Comparison of ENCODE assay signal across 30 cellular contexts in genomic region chr16:8914098-8914497, GRCh38. TPM values are rescaled to one million over a fixed set of nuclear protein-coding genes. Genes with fewer than 3 reads are reported as not detected.
DNase-seq lines count a peak whose midpoint lies in the region; ATAC-seq, FAIRE-seq and TF ChIP-seq lines count a peak whose summit lies in the region.
"Had no signal": no experiment of that assay in that cellular context is flagged by ENCODE, and none has a peak within 500 bp of the region (broad histone marks: within the 10 kb centered on the region; RNA-seq: fewer than 3 reads in every experiment).

No MANE protein-coding gene starts in this region.

- H3K36me3 ChIP-seq in HepG2 (replicated peaks in 1 of 2; ENCODE audit: control insufficient read depth in 1 of 2, insufficient read depth in 2 of 2, low read length in 2 of 2) = peaks cover 66 to 98% of the 10 kb centered on the region in 2 experiments
- peaks cover 5 to 94% (median 22%) of the 10 kb centered on the region in 4 donors for H3K36me3 ChIP-seq in right lobe of liver

- TF ChIP-seq RAD21 in HepG2 (CRISPR knock-in tag; IDR thresholded peaks at IDR 0.05) = no peak

- no peak for DNase-seq in T-helper 1 cell
- no peak for DNase-seq in HepG2 (ENCODE audit: low spot score)
- DNase-seq in right lobe of liver = no peak
- DNase-seq in type B pancreatic cell (ENCODE audit: extremely low spot score, unreplicated experiment) = no peak
- no peak for DNase-seq in NCI-H2227 treated with DMSO at 0.1 percent for 48 hours (lab: John Stamatoyannopoulos, UW)
- DNase-seq: 8988T, AML-193, C1 segment of cervical spinal cord, DMS53, GF-D8, IMR-90, Karpas-422, MV-4-11, NCI-H1105 treated with DMSO at 0.1 percent for 48 hours, NCI-H2029 treated with DMSO at 0.1 percent for 48 hours, NCI-H345, NCI-H524, NCI-H774, OCI-M1 had no signal

- CTCF ChIA-PET in HepG2 (lab: Yijun Ruan, JAX; ENCODE audit: low intra/inter-chr PET ratio, low total read pairs) = interaction anchor here (0.9 kb wide), 1 partner anchor 95 kb away, joined by 3 read pairs; no protein-coding TSS in a partner anchor

- TF ChIP-seq CTCF in HepG2 (CRISPR knock-in tag; IDR thresholded peaks at IDR 0.05) (no peak), right lobe of liver (IDR thresholded peaks at IDR 0.05) (no peak), type B pancreatic cell (conservative IDR thresholded peaks at IDR 0.05) (no peak)

- no peak for ATAC-seq in HepG2
- ATAC-seq in right lobe of liver = no peak
- ATAC-seq in GM21723 (IDR thresholded peaks at IDR 0.05; ENCODE audit: unreplicated experiment) = no peak
- ATAC-seq: HCT116 had no signal

- no peaks in the 10 kb centered on the region for H3K27me3 ChIP-seq in HepG2 (ENCODE audit: control insufficient read depth in 1 of 2, insufficient read depth in 2 of 2, low read length in 2 of 2)
- H3K27me3 ChIP-seq in right lobe of liver = no peaks in the 10 kb centered on the region
- H3K27me3 ChIP-seq: SJSA1 had no signal

- no peaks in the 10 kb centered on the region for H3K27me3 Mint-ChIP-seq in T-helper 1 cell treated with Interleukin-12 subunit alpha and Interleukin-12 subunit beta and Interleukin-4 antibody, amounts not matched to agents 30 μg/mL and 1 μg/mL, for 36 hours (ENCODE audit: low read depth)
- no peaks in the 10 kb centered on the region for H3K27me3 Mint-ChIP-seq in dendritic cell treated with granulocyte-macrophage colony-stimulating factor and Interleukin-4, amounts not matched to agents 40 ng/mL and 50 ng/mL, for 4 days
- no peaks in the 10 kb centered on the region for H3K27me3 Mint-ChIP-seq in type B pancreatic cell

- TF ChIP-seq POLR2A in HepG2 (IDR thresholded peaks at IDR 0.05; ENCODE audit: insufficient read depth in 1 of 2, low read depth in 2 of 2, low read length in 2 of 2) (no peak), right lobe of liver (IDR thresholded peaks at IDR 0.05) (no peak)

- peak overlapping the region; percentile 31 for H3K27ac Mint-ChIP-seq in T-helper 1 cell treated with Interleukin-12 subunit alpha and Interleukin-12 subunit beta and Interleukin-4 antibody, amounts not matched to agents 30 μg/mL and 1 μg/mL, for 36 hours
- peak overlapping the region; percentile 47 for H3K27ac Mint-ChIP-seq in dendritic cell treated with granulocyte-macrophage colony-stimulating factor and Interleukin-4, amounts not matched to agents 40 ng/mL and 50 ng/mL, for 4 days
- H3K27ac Mint-ChIP-seq in type B pancreatic cell = peak overlapping the region; percentile 53

- no peak overlapping the region for H2AFZ ChIP-seq in HepG2 (ENCODE audit: low read length)

- H3K4me1 ChIP-seq in HepG2 (ENCODE audit: insufficient read depth, low read length) = no peaks in the 10 kb centered on the region
- no peaks in the 10 kb centered on the region for H3K4me1 ChIP-seq in right lobe of liver

- in situ Hi-C loops in HepG2 (cut with HindIII; ENCODE audit: extremely low pct_ligation_motif_present, low pct_unique_long_range_greater_than_20kb) = no loop called here

- FAIRE-seq in HepG2 (lab: Jason Lieb, UNC) = no peak
- FAIRE-seq: D721Med, H1, HTR-8/SVneo, RCC 7860 had no signal

- no peak overlapping the region for H3K4me2 ChIP-seq in HepG2 (ENCODE audit: low read depth, low read length)

- H3K9me3 Mint-ChIP-seq in T-helper 1 cell treated with Interleukin-12 subunit alpha and Interleukin-12 subunit beta and Interleukin-4 antibody, amounts not matched to agents 30 μg/mL and 1 μg/mL, for 36 hours = no peaks in the 10 kb centered on the region
- no peaks in the 10 kb centered on the region for H3K9me3 Mint-ChIP-seq in dendritic cell treated with granulocyte-macrophage colony-stimulating factor and Interleukin-4, amounts not matched to agents 40 ng/mL and 50 ng/mL, for 4 days
- no peaks in the 10 kb centered on the region for H3K9me3 Mint-ChIP-seq in type B pancreatic cell

- intact Hi-C loops in HepG2 (cut with micrococcal nuclease; ENCODE audit: unreplicated experiment) = no loop called here
- intact Hi-C loops in right lobe of liver (cut with DNase I) = no loop called here
- intact Hi-C loops in dendritic cell treated with granulocyte-macrophage colony-stimulating factor and Interleukin-4, amounts not matched to agents 40 ng/mL and 50 ng/mL, for 4 days (cut with micrococcal nuclease) = no loop called here

- whole genome bisulfite sequencing in HepG2 (ENCODE audit: low lambda C conversion rate) = 98% methylated on average over 3 of the region's 3 CpGs
- 92% methylated on average over 2 of the region's 3 CpGs for WGBS in right lobe of liver (ENCODE audit: insufficient coverage, low coverage, low lambda C conversion rate, missing lambda C conversion rate)

- peaks cover 57% of the 10 kb centered on the region for H3K36me3 Mint-ChIP-seq in T-helper 1 cell treated with Interleukin-12 subunit alpha and Interleukin-12 subunit beta and Interleukin-4 antibody, amounts not matched to agents 30 μg/mL and 1 μg/mL, for 36 hours (ENCODE audit: low read depth)
- H3K36me3 Mint-ChIP-seq in dendritic cell treated with granulocyte-macrophage colony-stimulating factor and Interleukin-4, amounts not matched to agents 40 ng/mL and 50 ng/mL, for 4 days (ENCODE audit: low read depth) = peaks cover 100% of the 10 kb centered on the region
- peaks cover 22% of the 10 kb centered on the region for H3K36me3 Mint-ChIP-seq in type B pancreatic cell

- 0 out of 2 replicates have a peak, but pooled peaks cover 5% of the 10 kb centered on the region for H4K20me1 ChIP-seq in HepG2 (ENCODE audit: insufficient read depth, low read length)

- POLR2A ChIA-PET in HepG2 (lab: Yijun Ruan, JAX) = no interaction called here

- no peak overlapping the region for H3K9ac ChIP-seq in HepG2 (ENCODE audit: insufficient read depth, low read depth, low read length)

- H3K4me3 Mint-ChIP-seq in T-helper 1 cell treated with Interleukin-12 subunit alpha and Interleukin-12 subunit beta and Interleukin-4 antibody, amounts not matched to agents 30 μg/mL and 1 μg/mL, for 36 hours = no peak overlapping the region
- H3K4me3 Mint-ChIP-seq in dendritic cell treated with granulocyte-macrophage colony-stimulating factor and Interleukin-4, amounts not matched to agents 40 ng/mL and 50 ng/mL, for 4 days = no peak overlapping the region
- no peak overlapping the region for H3K4me3 Mint-ChIP-seq in type B pancreatic cell

- H3K27ac ChIP-seq in HepG2 (ENCODE audit: extremely low read length, insufficient read depth, low read length) (no peak overlapping the region), right lobe of liver (no peak overlapping the region)
- H3K27ac ChIP-seq: SJSA1 had no signal

- H3K9me3 ChIP-seq in HepG2 (ENCODE audit: low read length) (no peaks in the 10 kb centered on the region), right lobe of liver (no peaks in the 10 kb centered on the region)
- H3K9me3 ChIP-seq: SJSA1 had no signal

- H3K4me3 ChIP-seq in HepG2 (replicated peaks in 1 of 3; ENCODE audit: insufficient read depth in 1 of 3, low read depth in 2 of 3, low read length in 3 of 3) = no peak overlapping the region
- no peak overlapping the region for H3K4me3 ChIP-seq in right lobe of liver
- H3K4me3 ChIP-seq: SJSA1 had no signal

- no TSS peak for BruUV-seq in HepG2 (replicated peaks; lab: Mats Ljungman, UMichigan)

- H3K4me1 Mint-ChIP-seq in T-helper 1 cell treated with Interleukin-12 subunit alpha and Interleukin-12 subunit beta and Interleukin-4 antibody, amounts not matched to agents 30 μg/mL and 1 μg/mL, for 36 hours (ENCODE audit: low read depth) = peaks cover 31% of the 10 kb centered on the region
- peaks cover 17% of the 10 kb centered on the region for H3K4me1 Mint-ChIP-seq in dendritic cell treated with granulocyte-macrophage colony-stimulating factor and Interleukin-4, amounts not matched to agents 40 ng/mL and 50 ng/mL, for 4 days (ENCODE audit: low read depth)
- H3K4me1 Mint-ChIP-seq in type B pancreatic cell (ENCODE audit: unreplicated experiment) = peaks cover 11% of the 10 kb centered on the region

- peaks cover 19% of the 10 kb centered on the region for H3K79me2 ChIP-seq in HepG2 (ENCODE audit: insufficient read depth, low read length)

- TF ChIP-seq EP300 in HepG2 (IDR thresholded peaks at IDR 0.05; ENCODE audit: low read depth in 2 of 2, low read length in 2 of 2) (no peak), HepG2 (CRISPR knock-in tag; IDR thresholded peaks at IDR 0.05; ENCODE audit: borderline replicate concordance) (no peak)

RNA-seq across cellular contexts. Expression of gene LITAFD, which starts 31.9 kb away (rescaled TPM):
- not detected in 2 replicates for total RNA-seq in HepG2 (2016; rRNA removed; fragmentation: Illumina TruSeq; extraction: Trizol)
- not detected in 2 replicates for total RNA-seq in HepG2 (2016; cell fraction: cytosol; rRNA removed; fragmentation: Illumina TruSeq; extraction: Trizol; ENCODE audit: low read depth)
- not detected in 2 replicates for total RNA-seq in HepG2 (2016; cell fraction: insoluble cytoplasmic fraction; rRNA removed; fragmentation: Illumina TruSeq; extraction: Trizol)
- total RNA-seq in HepG2 (2016; cell fraction: membrane; rRNA removed; fragmentation: Illumina TruSeq; extraction: Trizol) = 0.19 TPM in 1 of 2 replicates, not detected in the other
- not detected in 2 replicates for total RNA-seq in HepG2 (2016; cell fraction: nucleus; rRNA removed; fragmentation: Illumina TruSeq; extraction: Trizol)
- 0.14 TPM in 1 of 2 replicates, not detected in the other for polyA plus RNA-seq in HepG2 (2011; rRNA removed)
- polyA plus RNA-seq in HepG2 (2011; cell fraction: cytosol; rRNA removed) = not detected in 2 replicates
- polyA plus RNA-seq in HepG2 (2011; cell fraction: nucleus; rRNA removed) = not detected in 2 replicates
- not detected in 2 replicates for polyA plus RNA-seq in HepG2 (2012)
- not detected in 2 replicates for polyA plus RNA-seq in HepG2 (2016; cell fraction: cytosol; fragmentation: Illumina TruSeq; extraction: Trizol; ENCODE audit: low read depth)
- polyA plus RNA-seq in HepG2 (2016; cell fraction: insoluble cytoplasmic fraction; fragmentation: Illumina TruSeq; extraction: Trizol; ENCODE audit: low read depth) = not detected in 2 replicates
- not detected in 2 replicates for polyA plus RNA-seq in HepG2 (2016; cell fraction: membrane; fragmentation: Illumina TruSeq; extraction: Trizol; ENCODE audit: low read depth)
- not detected in 2 replicates for polyA plus RNA-seq in HepG2 (2016; cell fraction: nucleus; fragmentation: Illumina TruSeq; extraction: Trizol; ENCODE audit: insufficient read depth, low read depth)
- polyA minus RNA-seq in HepG2 (2011; rRNA and poly(A)+ RNA removed; ENCODE audit: low replicate concordance) = 0.12 TPM in 1 of 2 replicates, not detected in the other
- polyA minus RNA-seq in HepG2 (2011; cell fraction: cytosol; rRNA and poly(A)+ RNA removed) = not detected in 2 replicates
- polyA minus RNA-seq in HepG2 (2011; cell fraction: nucleus; rRNA and poly(A)+ RNA removed) = not detected in 2 replicates
- total RNA-seq in right lobe of liver = not detected
- total RNA-seq in type B pancreatic cell (ENCODE audit: low replicate concordance) = not detected in 2 replicates
- total RNA-seq: H1, IMR-90, M059J, SJSA1 had no signal
- polyA plus RNA-seq: AG04450, H1, IMR-90 had no signal

RNA-seq across cellular contexts. Expression of gene CARHSP1, which starts 45.3 kb away (rescaled TPM):
- 345 and 349 TPM in 2 replicates for total RNA-seq in HepG2 (2016; rRNA removed; fragmentation: Illumina TruSeq; extraction: Trizol)
- 202 and 227 TPM in 2 replicates for total RNA-seq in HepG2 (2016; cell fraction: cytosol; rRNA removed; fragmentation: Illumina TruSeq; extraction: Trizol; ENCODE audit: low read depth)
- 351 and 370 TPM in 2 replicates for total RNA-seq in HepG2 (2016; cell fraction: insoluble cytoplasmic fraction; rRNA removed; fragmentation: Illumina TruSeq; extraction: Trizol)
- 185 and 210 TPM in 2 replicates for total RNA-seq in HepG2 (2016; cell fraction: membrane; rRNA removed; fragmentation: Illumina TruSeq; extraction: Trizol)
- total RNA-seq in HepG2 (2016; cell fraction: nucleus; rRNA removed; fragmentation: Illumina TruSeq; extraction: Trizol) = 126 and 138 TPM in 2 replicates
- polyA plus RNA-seq in HepG2 (2011; rRNA removed) = 173 and 193 TPM in 2 replicates
- 139 and 221 TPM in 2 replicates for polyA plus RNA-seq in HepG2 (2011; cell fraction: cytosol; rRNA removed)
- 209 and 223 TPM in 2 replicates for polyA plus RNA-seq in HepG2 (2011; cell fraction: nucleus; rRNA removed)
- 167 and 252 TPM in 2 replicates for polyA plus RNA-seq in HepG2 (2012)
- polyA plus RNA-seq in HepG2 (2016; cell fraction: cytosol; fragmentation: Illumina TruSeq; extraction: Trizol; ENCODE audit: low read depth) = 224 and 244 TPM in 2 replicates
- polyA plus RNA-seq in HepG2 (2016; cell fraction: insoluble cytoplasmic fraction; fragmentation: Illumina TruSeq; extraction: Trizol; ENCODE audit: low read depth) = 425 and 448 TPM in 2 replicates
- 197 and 214 TPM in 2 replicates for polyA plus RNA-seq in HepG2 (2016; cell fraction: membrane; fragmentation: Illumina TruSeq; extraction: Trizol; ENCODE audit: low read depth)
- polyA plus RNA-seq in HepG2 (2016; cell fraction: nucleus; fragmentation: Illumina TruSeq; extraction: Trizol; ENCODE audit: insufficient read depth, low read depth) = 269 and 287 TPM in 2 replicates
- polyA minus RNA-seq in HepG2 (2011; rRNA and poly(A)+ RNA removed; ENCODE audit: low replicate concordance) = 186 and 379 TPM in 2 replicates
- 166 and 175 TPM in 2 replicates for polyA minus RNA-seq in HepG2 (2011; cell fraction: cytosol; rRNA and poly(A)+ RNA removed)
- 55.6 and 67.6 TPM in 2 replicates for polyA minus RNA-seq in HepG2 (2011; cell fraction: nucleus; rRNA and poly(A)+ RNA removed)
- total RNA-seq in right lobe of liver = 100 to 1,000 TPM in 1 of 6 experiments, 10 to 100 TPM in 5; 61.5 to 132 (median 73.1) TPM
- total RNA-seq in type B pancreatic cell (ENCODE audit: low replicate concordance) = 84.6 and 88.0 TPM in 2 replicates

RNA-seq across cellular contexts. Expression of gene USP7, which starts 49.6 kb away (rescaled TPM):
- total RNA-seq in HepG2 (2016; rRNA removed; fragmentation: Illumina TruSeq; extraction: Trizol) (173 and 177 TPM in 2 replicates), right lobe of liver (10 to 100 TPM; 46.8 to 55.8 (median 49.1) TPM), type B pancreatic cell (ENCODE audit: low replicate concordance) (106 and 118 TPM in 2 replicates)
- total RNA-seq in HepG2 (2016; cell fraction: cytosol; rRNA removed; fragmentation: Illumina TruSeq; extraction: Trizol; ENCODE audit: low read depth) = 42.2 and 47.1 TPM in 2 replicates
- total RNA-seq in HepG2 (2016; cell fraction: insoluble cytoplasmic fraction; rRNA removed; fragmentation: Illumina TruSeq; extraction: Trizol) = 166 and 185 TPM in 2 replicates
- 53.5 and 58.7 TPM in 2 replicates for total RNA-seq in HepG2 (2016; cell fraction: membrane; rRNA removed; fragmentation: Illumina TruSeq; extraction: Trizol)
- 231 and 239 TPM in 2 replicates for total RNA-seq in HepG2 (2016; cell fraction: nucleus; rRNA removed; fragmentation: Illumina TruSeq; extraction: Trizol)
- 52.5 and 58.4 TPM in 2 replicates for polyA plus RNA-seq in HepG2 (2011; rRNA removed)
- polyA plus RNA-seq in HepG2 (2011; cell fraction: cytosol; rRNA removed) = 16.6 and 26.6 TPM in 2 replicates
- polyA plus RNA-seq in HepG2 (2011; cell fraction: nucleus; rRNA removed) = 77.7 and 102 TPM in 2 replicates
- polyA plus RNA-seq in HepG2 (2012) = 151 and 152 TPM in 2 replicates
- polyA plus RNA-seq in HepG2 (2016; cell fraction: cytosol; fragmentation: Illumina TruSeq; extraction: Trizol; ENCODE audit: low read depth) = 5.3 and 6.8 TPM in 2 replicates
- polyA plus RNA-seq in HepG2 (2016; cell fraction: insoluble cytoplasmic fraction; fragmentation: Illumina TruSeq; extraction: Trizol; ENCODE audit: low read depth) = 200 and 216 TPM in 2 replicates
- polyA plus RNA-seq in HepG2 (2016; cell fraction: membrane; fragmentation: Illumina TruSeq; extraction: Trizol; ENCODE audit: low read depth) = 18.6 and 26.0 TPM in 2 replicates
- 243 and 249 TPM in 2 replicates for polyA plus RNA-seq in HepG2 (2016; cell fraction: nucleus; fragmentation: Illumina TruSeq; extraction: Trizol; ENCODE audit: insufficient read depth, low read depth)
- polyA minus RNA-seq in HepG2 (2011; rRNA and poly(A)+ RNA removed; ENCODE audit: low replicate concordance) = 135 and 250 TPM in 2 replicates
- 49.2 and 87.1 TPM in 2 replicates for polyA minus RNA-seq in HepG2 (2011; cell fraction: cytosol; rRNA and poly(A)+ RNA removed)
- 329 and 403 TPM in 2 replicates for polyA minus RNA-seq in HepG2 (2011; cell fraction: nucleus; rRNA and poly(A)+ RNA removed)
